ENCODE assay signal across 1 cellular context in genomic region chr22:39253427-39254070, GRCh38.
TF ChIP-seq lines count a peak whose summit lies in the region.

No MANE protein-coding gene starts in this region.

TF ChIP-seq in SK-N-SH, 30 proteins besides CTCF, POLR2A, EP300 and RAD21 (continued from another document):
- TF ChIP-seq, protein P1, sequence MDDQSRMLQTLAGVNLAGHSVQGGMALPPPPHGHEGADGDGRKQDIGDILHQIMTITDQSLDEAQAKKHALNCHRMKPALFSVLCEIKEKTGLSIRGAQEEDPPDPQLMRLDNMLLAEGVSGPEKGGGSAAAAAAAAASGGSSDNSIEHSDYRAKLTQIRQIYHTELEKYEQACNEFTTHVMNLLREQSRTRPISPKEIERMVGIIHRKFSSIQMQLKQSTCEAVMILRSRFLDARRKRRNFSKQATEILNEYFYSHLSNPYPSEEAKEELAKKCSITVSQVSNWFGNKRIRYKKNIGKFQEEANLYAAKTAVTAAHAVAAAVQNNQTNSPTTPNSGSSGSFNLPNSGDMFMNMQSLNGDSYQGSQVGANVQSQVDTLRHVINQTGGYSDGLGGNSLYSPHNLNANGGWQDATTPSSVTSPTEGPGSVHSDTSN (IDR thresholded peaks at IDR 0.05) = peak; percentile 37
- no peak for TF ChIP-seq TAF1 (IDR thresholded peaks at IDR 0.05; ENCODE audit: borderline replicate concordance, low read depth, low read length)
- TF ChIP-seq, protein P2, sequence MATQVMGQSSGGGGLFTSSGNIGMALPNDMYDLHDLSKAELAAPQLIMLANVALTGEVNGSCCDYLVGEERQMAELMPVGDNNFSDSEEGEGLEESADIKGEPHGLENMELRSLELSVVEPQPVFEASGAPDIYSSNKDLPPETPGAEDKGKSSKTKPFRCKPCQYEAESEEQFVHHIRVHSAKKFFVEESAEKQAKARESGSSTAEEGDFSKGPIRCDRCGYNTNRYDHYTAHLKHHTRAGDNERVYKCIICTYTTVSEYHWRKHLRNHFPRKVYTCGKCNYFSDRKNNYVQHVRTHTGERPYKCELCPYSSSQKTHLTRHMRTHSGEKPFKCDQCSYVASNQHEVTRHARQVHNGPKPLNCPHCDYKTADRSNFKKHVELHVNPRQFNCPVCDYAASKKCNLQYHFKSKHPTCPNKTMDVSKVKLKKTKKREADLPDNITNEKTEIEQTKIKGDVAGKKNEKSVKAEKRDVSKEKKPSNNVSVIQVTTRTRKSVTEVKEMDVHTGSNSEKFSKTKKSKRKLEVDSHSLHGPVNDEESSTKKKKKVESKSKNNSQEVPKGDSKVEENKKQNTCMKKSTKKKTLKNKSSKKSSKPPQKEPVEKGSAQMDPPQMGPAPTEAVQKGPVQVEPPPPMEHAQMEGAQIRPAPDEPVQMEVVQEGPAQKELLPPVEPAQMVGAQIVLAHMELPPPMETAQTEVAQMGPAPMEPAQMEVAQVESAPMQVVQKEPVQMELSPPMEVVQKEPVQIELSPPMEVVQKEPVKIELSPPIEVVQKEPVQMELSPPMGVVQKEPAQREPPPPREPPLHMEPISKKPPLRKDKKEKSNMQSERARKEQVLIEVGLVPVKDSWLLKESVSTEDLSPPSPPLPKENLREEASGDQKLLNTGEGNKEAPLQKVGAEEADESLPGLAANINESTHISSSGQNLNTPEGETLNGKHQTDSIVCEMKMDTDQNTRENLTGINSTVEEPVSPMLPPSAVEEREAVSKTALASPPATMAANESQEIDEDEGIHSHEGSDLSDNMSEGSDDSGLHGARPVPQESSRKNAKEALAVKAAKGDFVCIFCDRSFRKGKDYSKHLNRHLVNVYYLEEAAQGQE (IDR thresholded peaks at IDR 0.05; ENCODE audit: low read depth, low read length) = no peak
- no peak for TF ChIP-seq USF2 (IDR thresholded peaks at IDR 0.05; ENCODE audit: borderline replicate concordance, low read depth, low read length)
- TF ChIP-seq GATA2 (CRISPR knock-in tag; IDR thresholded peaks at IDR 0.05) = no peak
- peak; percentile 72; the same call in 1 of the 2 replicates for TF ChIP-seq MEF2A (IDR thresholded peaks at IDR 0.05; ENCODE audit: borderline replicate concordance, low read depth)
